Comparison of ENCODE assay signal across 29 cellular contexts in genomic region chr11:34309970-34310369, GRCh38. TPM values are rescaled to one million over a fixed set of nuclear protein-coding genes. Genes with fewer than 3 reads are reported as not detected.
A peak's percentile ranks its signal among the peaks of the same experiment; 100 is the strongest.
DNase-seq lines count a peak whose midpoint lies in the region; ATAC-seq and TF ChIP-seq lines count a peak whose summit lies in the region.
"Had no signal": no experiment of that assay in that cellular context is flagged by ENCODE, and none has a peak within 500 bp of the region (broad histone marks: within the 10 kb centered on the region; RNA-seq: fewer than 3 reads in every experiment).

No MANE protein-coding gene starts in this region.

- no peaks in the 10 kb centered on the region for H3K23me2 ChIP-seq in H9 (ENCODE audit: insufficient read length, low read depth, low read length, poor library complexity, severe bottlenecking)

- no peak for TF ChIP-seq POLR2A in ovary (IDR thresholded peaks at IDR 0.05)

- H3K27ac ChIP-seq in H9 (ENCODE audit: insufficient read length, low read depth, low read length) (peak overlapping the region; percentile 16), Panc1 (ENCODE audit: low read length) (no peak overlapping the region), trophoblast cell (ENCODE audit: low read depth, low read length) (no peak overlapping the region), ovary (no peak overlapping the region), RWPE1 (no peak overlapping the region)
- H3K27ac ChIP-seq: HL-60, parathyroid adenoma, stomach, tibial nerve had no signal

- H2BK120ac ChIP-seq in H9 (ENCODE audit: low read depth, low read length, poor library complexity, severe bottlenecking) (no peak overlapping the region), trophoblast cell (ENCODE audit: insufficient read depth, low read length, poor library complexity) (no peak overlapping the region)

- no peak for TF ChIP-seq EP300 in ovary (IDR thresholded peaks at IDR 0.05)

- CTCF ChIA-PET in Panc1 (lab: Charles Lee) (no interaction called here), RWPE1 (lab: Yijun Ruan, JAX) (no interaction called here)

- TSS peak; percentile 40 for BruUV-seq in Panc1 (replicated peaks; lab: Mats Ljungman, UMichigan)

- no peaks in the 10 kb centered on the region for H3K27me3 Mint-ChIP-seq in H9 (ENCODE audit: low read depth)

- H3K56ac ChIP-seq in H9 (ENCODE audit: insufficient read length, low read depth, low read length) = no peak overlapping the region

- H3K14ac ChIP-seq in H9 (ENCODE audit: insufficient read depth, low read length) = no peak overlapping the region
- H3K14ac ChIP-seq in trophoblast cell (ENCODE audit: low read length) = no peak overlapping the region

- H3K4me1 ChIP-seq in H9 (ENCODE audit: insufficient read depth, low read length) (peaks cover 9% of the 10 kb centered on the region), Panc1 (ENCODE audit: control insufficient read depth, insufficient read depth, low read length) (peaks cover 12% of the 10 kb centered on the region; the same call in 1 of the 2 replicates), trophoblast cell (ENCODE audit: control insufficient read depth in 1 of 2, insufficient read depth in 2 of 2, low read length in 2 of 2) (peaks cover 8 to 10% of the 10 kb centered on the region in 2 experiments), ovary (ENCODE audit: insufficient read depth) (no peaks in the 10 kb centered on the region)
- H3K4me1 ChIP-seq: parathyroid adenoma had no signal

- H3K27me3 ChIP-seq in H9 (ENCODE audit: insufficient read depth, low read length) = no peaks in the 10 kb centered on the region
- no peaks in the 10 kb centered on the region for H3K27me3 ChIP-seq in Panc1 (ENCODE audit: control insufficient read depth, insufficient read depth, low read length)
- H3K27me3 ChIP-seq in trophoblast cell (ENCODE audit: insufficient read depth, low read length) = no peaks in the 10 kb centered on the region
- H3K27me3 ChIP-seq in ovary = no peaks in the 10 kb centered on the region
- H3K27me3 ChIP-seq: stomach, tibial nerve had no signal

- H3K79me1 ChIP-seq in H9 (ENCODE audit: insufficient read depth, low read depth, low read length, poor library complexity, severe bottlenecking) (no peaks in the 10 kb centered on the region), trophoblast cell (ENCODE audit: low read length) (no peaks in the 10 kb centered on the region)

- no CpG with 5 or more reads among the region's 6 CpGs for WGBS in H9 (ENCODE audit: extremely low coverage, insufficient read length, low lambda C conversion rate)
- no CpG with 5 or more reads among the region's 6 CpGs for WGBS in trophoblast cell (ENCODE audit: extremely low coverage, insufficient coverage, insufficient read length)
- 83 to 89% (median 84%) methylated on average over 6 of the region's 6 CpGs for WGBS in ovary, 3 donors

- no peaks in the 10 kb centered on the region for H3K36me3 Mint-ChIP-seq in H9 (ENCODE audit: insufficient read depth in 1 of 3, low read depth in 3 of 3)
- H3K36me3 Mint-ChIP-seq: activated naive CD8-positive, alpha-beta T cell treated with anti-CD3 and anti-CD28 coated beads, Interleukin-2, amount 10 ng/mL, durations not matched to agents 7 days and 5 days had no signal

- H3K4ac ChIP-seq in H9 (ENCODE audit: low read depth, low read length) = no peak overlapping the region
- H3K4ac ChIP-seq in trophoblast cell (ENCODE audit: low read depth, low read length) = peak overlapping the region; percentile 22

- H3K4me2 ChIP-seq in H9 (ENCODE audit: insufficient read depth, insufficient read length, low read length) = peak overlapping the region; percentile 29
- no peak overlapping the region for H3K4me2 ChIP-seq in trophoblast cell (ENCODE audit: low read length)

- POLR2A ChIA-PET in Panc1 (lab: Charles Lee) = no interaction called here
- POLR2A ChIA-PET in RWPE1 (lab: Yijun Ruan, JAX; ENCODE audit: low non-redundant PET) = no interaction called here

- no peak overlapping the region for H4K12ac ChIP-seq in trophoblast cell (ENCODE audit: low read depth, low read length)

- peak overlapping the region; percentile 2 to 15; a peak in 2 of 5 replicates for H3K4me3 Mint-ChIP-seq in H9
- H3K4me3 Mint-ChIP-seq: activated naive CD8-positive, alpha-beta T cell treated with anti-CD3 and anti-CD28 coated beads, Interleukin-2, amount 10 ng/mL, durations not matched to agents 7 days and 5 days; central memory CD8-positive, alpha-beta T cell; nephron had no signal

- TF ChIP-seq CTCF in H9 (conservative IDR thresholded peaks at IDR 0.05) (no peak), Panc1 (IDR thresholded peaks at IDR 0.05) (no peak), ovary (IDR thresholded peaks at IDR 0.05) (no peak), RWPE1 (conservative IDR thresholded peaks at IDR 0.05; ENCODE audit: low read depth) (no peak)

- no peaks in the 10 kb centered on the region for H3K9me3 Mint-ChIP-seq in H9
- H3K9me3 Mint-ChIP-seq: activated naive CD8-positive, alpha-beta T cell treated with anti-CD3 and anti-CD28 coated beads, Interleukin-2, amount 10 ng/mL, durations not matched to agents 7 days and 5 days; activated T-helper 2 cell treated with anti-CD3 and anti-CD28 coated beads, Interferon-gamma antibody, Interleukin-2, Interleukin-4, amounts not matched to agents 10 μg/mL and 5 μg/mL and 100 μg/mL, durations not matched to agents 14 hours and 24 hours and 36 hours; central memory CD8-positive, alpha-beta T cell; nephron had no signal

- no peak overlapping the region for H2BK15ac ChIP-seq in H9 (ENCODE audit: low read depth, low read length)

- no peak overlapping the region for H3K4me3 ChIP-seq in Panc1 (ENCODE audit: low read depth in 2 of 2, low read length in 2 of 2)
- H3K4me3 ChIP-seq in trophoblast cell (ENCODE audit: low read depth, low read length) = no peak overlapping the region
- H3K4me3 ChIP-seq in ovary = no peak overlapping the region
- H3K4me3 ChIP-seq: stomach, tibial nerve had no signal

- H4K20me1 ChIP-seq in H9 (ENCODE audit: control insufficient read depth, insufficient read depth, insufficient read length) = no peaks in the 10 kb centered on the region

- H2AK5ac ChIP-seq in H9 (ENCODE audit: insufficient read length, low read length) = no peak overlapping the region
- no peak overlapping the region for H2AK5ac ChIP-seq in trophoblast cell (ENCODE audit: low read length)

- H2BK5ac ChIP-seq in H9 (ENCODE audit: insufficient read length, low read length) = no peak overlapping the region
- H2BK5ac ChIP-seq in trophoblast cell (ENCODE audit: low read depth, low read length, poor library complexity) = no peak overlapping the region

- H3K9me3 ChIP-seq in H9 (ENCODE audit: control insufficient read depth, low read depth, low read length) = no peaks in the 10 kb centered on the region
- no peaks in the 10 kb centered on the region for H3K9me3 ChIP-seq in Panc1 (ENCODE audit: control insufficient read depth, insufficient read depth, low read depth, low read length)
- no peaks in the 10 kb centered on the region for H3K9me3 ChIP-seq in trophoblast cell (ENCODE audit: insufficient read depth, low read depth, low read length)
- H3K9me3 ChIP-seq in ovary = no peaks in the 10 kb centered on the region
- H3K9me3 ChIP-seq: stomach, tibial nerve had no signal

- H3K23ac ChIP-seq in H9 (ENCODE audit: insufficient read length, low read depth, low read length) (no peak overlapping the region), trophoblast cell (ENCODE audit: low read length) (no peak overlapping the region)

- no peak overlapping the region for H4K5ac ChIP-seq in H9 (ENCODE audit: insufficient read length, low read depth, low read length)

- H2AFZ ChIP-seq in H9 (ENCODE audit: low read length) (no peak overlapping the region), trophoblast cell (ENCODE audit: insufficient read depth, low read length, poor library complexity) (no peak overlapping the region)
- H2AFZ ChIP-seq: parathyroid adenoma had no signal

- H3K9ac ChIP-seq in H9 (ENCODE audit: extremely low read depth, insufficient read length, low read length) (no peak overlapping the region), trophoblast cell (ENCODE audit: low read length) (no peak overlapping the region)
- H3K9ac ChIP-seq: parathyroid adenoma had no signal

- H4K91ac ChIP-seq in H9 (ENCODE audit: insufficient read length, low read depth, low read length) (no peak overlapping the region), trophoblast cell (ENCODE audit: low read depth, low read length) (no peak overlapping the region)

- H3K18ac ChIP-seq in H9 (ENCODE audit: insufficient read length, low read depth, low read length) = no peak overlapping the region
- no peak overlapping the region for H3K18ac ChIP-seq in trophoblast cell (ENCODE audit: low read length)

- no peak overlapping the region for H2BK12ac ChIP-seq in H9 (ENCODE audit: insufficient read length, low read depth, low read length)
- H2BK12ac ChIP-seq in trophoblast cell (ENCODE audit: low read length) = no peak overlapping the region

- no peak for ATAC-seq in Panc1
- no peak for ATAC-seq in GM21619 (IDR thresholded peaks at IDR 0.05; ENCODE audit: unreplicated experiment)

- H3K79me2 ChIP-seq in H9 (ENCODE audit: insufficient read depth, low read length) (no peaks in the 10 kb centered on the region), trophoblast cell (ENCODE audit: control insufficient read depth, insufficient read depth, low read length, poor library complexity) (no peaks in the 10 kb centered on the region)
- H3K79me2 ChIP-seq: parathyroid adenoma had no signal

- no peak overlapping the region; a peak in 3 of 7 replicates for H3K27ac Mint-ChIP-seq in H9
- H3K27ac Mint-ChIP-seq: activated naive CD8-positive, alpha-beta T cell treated with anti-CD3 and anti-CD28 coated beads, Interleukin-2, amount 10 ng/mL, durations not matched to agents 7 days and 5 days; activated T-helper 2 cell treated with anti-CD3 and anti-CD28 coated beads, Interferon-gamma antibody, Interleukin-2, Interleukin-4, amounts not matched to agents 10 μg/mL and 5 μg/mL and 100 μg/mL, durations not matched to agents 14 hours and 24 hours and 36 hours had no signal

- in situ Hi-C loops in Panc1 (cut with HindIII; ENCODE audit: low pct_unique_long_range_greater_than_20kb, low sequenced_read_pairs) = no loop called here

- no peak overlapping the region for H2BK20ac ChIP-seq in H9 (ENCODE audit: low read depth, low read length, poor library complexity, severe bottlenecking)

- H3K36me3 ChIP-seq in Panc1 (ENCODE audit: control insufficient read depth, insufficient read depth, low read length) = no peaks in the 10 kb centered on the region
- peaks cover 2 to 5% of the 10 kb centered on the region in 2 experiments for H3K36me3 ChIP-seq in trophoblast cell (ENCODE audit: control insufficient read depth in 1 of 2, insufficient read depth in 2 of 2, low read length in 2 of 2)
- H3K36me3 ChIP-seq in ovary = no peaks in the 10 kb centered on the region
- H3K36me3 ChIP-seq: stomach, tibial nerve had no signal

- intact Hi-C loops in Panc1 (cut with micrococcal nuclease; ENCODE audit: unreplicated experiment) (no loop called here), ovary (cut with DNase I) (no loop called here)

- no peak overlapping the region for H3T11ph ChIP-seq in H9 (ENCODE audit: low read length)

- peaks cover 32 to 35% of the 10 kb centered on the region in 2 experiments for H3K4me1 Mint-ChIP-seq in H9
- H3K4me1 Mint-ChIP-seq: central memory CD8-positive, alpha-beta T cell had no signal

- H4K8ac ChIP-seq in H9 (replicated peaks; ENCODE audit: insufficient read length, low read depth, low read length) = no peak overlapping the region
- no peak overlapping the region for H4K8ac ChIP-seq in trophoblast cell (ENCODE audit: low read depth, low read length)

- DNase-seq in NOMO-1 (lab: John Stamatoyannopoulos, UW; ENCODE audit: unreplicated experiment in 2 of 2) (peak; percentile 13 to 50), NOMO-1 treated with dmso at 0.1 percent for 144 hours (lab: John Stamatoyannopoulos, UW; ENCODE audit: unreplicated experiment) (no peak), H9 (no peak), Panc1 (ENCODE audit: low read depth, low spot score) (no peak), trophoblast cell (peak in 1 of 2 donors; percentile 35), ovary (no peak), RWPE1 (ENCODE audit: low spot score) (no peak)
- DNase-seq: 8988T; activated CD4-positive, alpha-beta T cell treated with anti-CD3 and anti-CD28 coated beads, Interleukin-2, amount 50 U/mL, for 48 hours; activated CD4-positive, CD25-positive, alpha-beta regulatory T cell; activated CD8-positive, alpha-beta memory T cell treated with anti-CD3 and anti-CD28 coated beads, Interleukin-2, amount 50 U/mL, for 48 hours; activated naive CD8-positive, alpha-beta T cell treated with anti-CD3 and anti-CD28 coated beads, Interleukin-2, amount 10 ng/mL, durations not matched to agents 7 days and 5 days; GDM1; midbrain; NCI-H1105 treated with DMSO at 0.1 percent for 48 hours; NCI-H2029; NCI-H526 treated with DMSO at 0.1 percent for 48 hours; SHP77; stimulated activated CD8-positive, alpha-beta memory T cell treated with anti-CD3 and anti-CD28 coated beads, Interleukin-4, amount 100 ng/mL, for 48 hours; stomach; SW 1271; T1000 had no signal

RNA-seq across cellular contexts. Expression of gene ABTB2, which starts 47.8 kb away (rescaled TPM):
- total RNA-seq in H9 (2021) (5.3 and 5.5 TPM in 2 replicates), Panc1 (2021; ENCODE audit: unreplicated experiment) (22.7 TPM), ovary (1 to 10 TPM; 1.2 to 7.2 (median 2.6) TPM)
- polyA plus RNA-seq in Panc1 (2012; ENCODE audit: insufficient read length) = 24.9 TPM
- polyA plus RNA-seq in trophoblast cell (2013) = 55.8 and 60.9 TPM in 2 replicates
- polyA plus RNA-seq in ovary = 1 to 10 TPM; 1.7 to 3.7 TPM

Comparison
In these comparisons a context has a peak if more than half of its experiments do, and no peak if none do; other contexts are left out.
1. DNase-seq: peak in NOMO-1 (2 of 2); none in NOMO-1 treated with dmso at 0.1 percent for 144 hours (single experiment), H9 (single experiment), Panc1 (single experiment), ovary (0 of 5) and RWPE1 (single experiment).